ENCODE assay signal across 12 cellular contexts in the genomic region with DNA sequence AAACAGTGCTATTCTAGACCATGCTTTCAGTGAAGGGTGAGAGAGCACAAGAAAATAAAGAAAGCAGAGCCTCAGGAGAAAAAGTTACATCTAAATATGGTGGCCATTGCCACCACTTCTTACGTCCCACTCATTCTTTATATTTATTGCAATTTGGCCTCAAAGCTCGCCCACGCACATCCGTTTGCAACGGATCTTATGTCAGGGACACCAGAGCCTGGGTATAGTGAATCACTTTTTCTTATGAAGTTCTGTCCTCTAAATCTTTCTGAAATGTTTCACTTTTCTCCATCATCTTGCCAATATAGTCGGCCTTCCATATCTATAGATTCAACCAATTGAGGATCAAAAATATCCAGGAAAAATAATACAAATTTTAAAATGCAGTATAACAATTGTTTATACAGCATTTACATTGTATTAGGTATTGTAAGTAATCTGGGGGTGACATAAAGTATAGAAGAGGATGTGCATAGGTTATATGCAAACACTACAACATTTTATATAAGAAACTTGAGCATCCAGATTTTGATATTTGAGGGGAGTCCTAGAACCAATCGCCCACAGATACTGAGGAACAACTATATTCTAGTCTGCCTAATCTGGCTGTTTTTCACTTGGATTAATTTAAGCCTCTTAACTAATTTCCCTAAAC. TPM values are rescaled to one million over a fixed set of nuclear protein-coding genes. Genes with fewer than 3 reads are reported as not detected.
DNase-seq lines count a peak whose midpoint lies in the region; ATAC-seq lines count a peak whose summit lies in the region.
"Had no signal": no experiment of that assay in that cellular context is flagged by ENCODE, and none has a peak within 500 bp of the region (broad histone marks: within the 10 kb centered on the region; RNA-seq: fewer than 3 reads in every experiment).

No MANE protein-coding gene starts in this region.

- H3K36me3 ChIP-seq in GM23248 (ENCODE audit: low read depth), result peaks cover 11% of the 10 kb centered on the region
- peaks cover 7% of the 10 kb centered on the region for H3K36me3 ChIP-seq in effector memory CD4-positive, alpha-beta T cell (ENCODE audit: control insufficient read depth, insufficient read depth, low read length)

- peaks cover 20% of the 10 kb centered on the region for H3F3A ChIP-seq in GM23248 (ENCODE audit: insufficient read depth)

- H3K9ac ChIP-seq in GM23248, result no peak overlapping the region

- no peak overlapping the region for H3K4me3 ChIP-seq in GM23248
- H3K4me3 ChIP-seq in effector memory CD4-positive, alpha-beta T cell (ENCODE audit: insufficient read depth, low read depth, low read length, poor library complexity, severe bottlenecking), result no peak overlapping the region
- H3K4me3 ChIP-seq: upper lobe of left lung had no signal

- H3K79me2 ChIP-seq in GM23248 (ENCODE audit: insufficient read depth), result peaks cover 84% of the 10 kb centered on the region

- H4K20me1 ChIP-seq in GM23248 (ENCODE audit: insufficient read depth), result peaks cover 6% of the 10 kb centered on the region; the same call in 1 of the 2 replicates

- peak overlapping the region; percentile 17 for H3K4me2 ChIP-seq in GM23248 (ENCODE audit: unreplicated experiment)

- H2AFZ ChIP-seq in GM23248, result no peak overlapping the region

- no peak for ATAC-seq in HG02642 (IDR thresholded peaks at IDR 0.05; ENCODE audit: poor library complexity, unreplicated experiment)

- in situ Hi-C loops in GM23248 (cut with MboI), result no loop called here

- DNase-seq in GM23248 (peak; percentile 67), HuH-7.5 (ENCODE audit: low spot score) (no peak), NCI-H2081 (lab: John Stamatoyannopoulos, UW) (no peak)
- DNase-seq in activated CD4-positive, alpha-beta T cell treated with anti-CD3 and anti-CD28 coated beads, Interleukin-2, amount 50 U/mL, for 48 hours, result peak; percentile 81 to 86
- DNase-seq in central memory CD4-positive, alpha-beta T cell, result peak; percentile 3
- peak; percentile 67 for DNase-seq in stimulated activated CD4-positive, alpha-beta T cell treated with anti-CD3 and anti-CD28 coated beads, Interleukin-4, amount 100 ng/mL, for 1 hour
- DNase-seq in effector memory CD4-positive, alpha-beta T cell, result no peak
- DNase-seq: Caco-2, foreskin melanocyte, upper lobe of left lung had no signal

- H3K27ac ChIP-seq in GM23248, result no peak overlapping the region
- no peak overlapping the region for H3K27ac ChIP-seq in effector memory CD4-positive, alpha-beta T cell (ENCODE audit: insufficient read depth, low read length, poor library complexity, severe bottlenecking)
- H3K27ac ChIP-seq: upper lobe of left lung, VCaP had no signal

- H3K9me2 ChIP-seq in GM23248 (ENCODE audit: insufficient read depth), result no peaks in the 10 kb centered on the region

- H3K9me3 ChIP-seq in GM23248 (ENCODE audit: low read depth), result no peaks in the 10 kb centered on the region
- H3K9me3 ChIP-seq in effector memory CD4-positive, alpha-beta T cell (ENCODE audit: control insufficient read depth, low read length), result no peaks in the 10 kb centered on the region
- H3K9me3 ChIP-seq: Caco-2, upper lobe of left lung had no signal

- no peaks in the 10 kb centered on the region for H3K27me3 ChIP-seq in GM23248 (replicated peaks; ENCODE audit: insufficient read depth)
- H3K27me3 ChIP-seq in effector memory CD4-positive, alpha-beta T cell (replicated peaks; ENCODE audit: control insufficient read depth, insufficient read depth, low read length, poor library complexity, severe bottlenecking), result no peaks in the 10 kb centered on the region
- H3K27me3 ChIP-seq: upper lobe of left lung had no signal

- H3K4me1 ChIP-seq in GM23248 (ENCODE audit: insufficient read depth), result peaks cover 11% of the 10 kb centered on the region
- peaks cover 2% of the 10 kb centered on the region for H3K4me1 ChIP-seq in effector memory CD4-positive, alpha-beta T cell (ENCODE audit: control insufficient read depth, insufficient read depth, low read length, poor library complexity, severe bottlenecking)
- H3K4me1 ChIP-seq: Caco-2 had no signal

- WGBS in GM23248 (ENCODE audit: low coverage in 1 of 2, low lambda C conversion rate in 2 of 2, missing lambda C conversion rate in 2 of 2), 2 experiments, result 72 to 82% methylated on average over 7 of the region's 7 CpGs

RNA-seq across cellular contexts. Expression of a gene that starts 35.2 kb away (rescaled TPM):
- 102 and 103 TPM in 2 replicates for total RNA-seq in GM23248 (2014; rRNA removed; shearing (Covaris generic))
- 120 and 121 TPM in 2 replicates for polyA plus RNA-seq in GM23248 (2016; fragmentation: Nextera tagmentation; extraction: Ambion mirVana)

Comparison
In these comparisons a context has a peak if more than half of its experiments do, and no peak if none do; other contexts are left out.
1. DNase-seq: peak in GM23248 (single experiment), activated CD4-positive, alpha-beta T cell treated with anti-CD3 and anti-CD28 coated beads, Interleukin-2, amount 50 U/mL, for 48 hours (2 of 2), central memory CD4-positive, alpha-beta T cell (single experiment) and stimulated activated CD4-positive, alpha-beta T cell treated with anti-CD3 and anti-CD28 coated beads, Interleukin-4, amount 100 ng/mL, for 1 hour (single experiment); none in effector memory CD4-positive, alpha-beta T cell (0 of 3), HuH-7.5 (single experiment) and NCI-H2081 (0 of 2).